Comparison of ENCODE assay signal across 1 cellular context in genomic region chr3:128590948-128591347, GRCh38.
TF ChIP-seq lines count a peak whose summit lies in the region.

No MANE protein-coding gene starts in this region.

TF ChIP-seq in HepG2, 621 proteins besides CTCF, POLR2A, EP300 and RAD21 (continued from another document and continues in another):
- TF ChIP-seq MXI1 (IDR thresholded peaks at IDR 0.05; ENCODE audit: borderline replicate concordance, low read depth, low read length), result 0 out of 3 replicates have a peak, but pooled peaks have one; percentile 10
- TF ChIP-seq PHF8 (CRISPR knock-in tag; IDR thresholded peaks at IDR 0.05), result no peak
- TF ChIP-seq SAP130 (CRISPR knock-in tag; IDR thresholded peaks at IDR 0.05; ENCODE audit: low read depth), result peak; percentile 25; the same call in 1 of the 2 replicates
- TF ChIP-seq XRCC5 (optimal IDR thresholded peaks at IDR 0.05; ENCODE audit: low read length), result peak; percentile 83
- TF ChIP-seq SOX13 (IDR thresholded peaks at IDR 0.05), result no peak
- TF ChIP-seq SOX13 (CRISPR knock-in tag; conservative IDR thresholded peaks at IDR 0.05 in 1 of 2, IDR thresholded peaks at IDR 0.05 in 1 of 2), result peak in 1 of 2 experiments; percentile 23; a peak in 1 of 4 replicates
- peak; percentile 65 for TF ChIP-seq SMC3 (IDR thresholded peaks at IDR 0.05; ENCODE audit: low read length)
- TF ChIP-seq, protein P1, sequence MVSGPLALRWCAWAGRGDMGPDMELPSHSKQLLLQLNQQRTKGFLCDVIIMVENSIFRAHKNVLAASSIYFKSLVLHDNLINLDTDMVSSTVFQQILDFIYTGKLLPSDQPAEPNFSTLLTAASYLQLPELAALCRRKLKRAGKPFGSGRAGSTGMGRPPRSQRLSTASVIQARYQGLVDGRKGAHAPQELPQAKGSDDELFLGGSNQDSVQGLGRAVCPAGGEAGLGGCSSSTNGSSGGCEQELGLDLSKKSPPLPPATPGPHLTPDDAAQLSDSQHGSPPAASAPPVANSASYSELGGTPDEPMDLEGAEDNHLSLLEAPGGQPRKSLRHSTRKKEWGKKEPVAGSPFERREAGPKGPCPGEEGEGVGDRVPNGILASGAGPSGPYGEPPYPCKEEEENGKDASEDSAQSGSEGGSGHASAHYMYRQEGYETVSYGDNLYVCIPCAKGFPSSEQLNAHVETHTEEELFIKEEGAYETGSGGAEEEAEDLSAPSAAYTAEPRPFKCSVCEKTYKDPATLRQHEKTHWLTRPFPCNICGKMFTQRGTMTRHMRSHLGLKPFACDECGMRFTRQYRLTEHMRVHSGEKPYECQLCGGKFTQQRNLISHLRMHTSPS (CRISPR knock-in tag; IDR thresholded peaks at IDR 0.05; ENCODE audit: low read depth), result 0 out of 2 replicates have a peak, but pooled peaks have one; percentile 50
- TF ChIP-seq SALL2 (CRISPR knock-in tag; IDR thresholded peaks at IDR 0.05), result no peak
- TF ChIP-seq SPEN (CRISPR knock-in tag; IDR thresholded peaks at IDR 0.05; ENCODE audit: low read depth), result peak; percentile 47; the same call in 1 of the 2 replicates
- TF ChIP-seq ZFP91 (CRISPR knock-in tag; IDR thresholded peaks at IDR 0.05; ENCODE audit: borderline replicate concordance), result peak; percentile 49; the same call in 1 of the 2 replicates
- TF ChIP-seq, protein P2, sequence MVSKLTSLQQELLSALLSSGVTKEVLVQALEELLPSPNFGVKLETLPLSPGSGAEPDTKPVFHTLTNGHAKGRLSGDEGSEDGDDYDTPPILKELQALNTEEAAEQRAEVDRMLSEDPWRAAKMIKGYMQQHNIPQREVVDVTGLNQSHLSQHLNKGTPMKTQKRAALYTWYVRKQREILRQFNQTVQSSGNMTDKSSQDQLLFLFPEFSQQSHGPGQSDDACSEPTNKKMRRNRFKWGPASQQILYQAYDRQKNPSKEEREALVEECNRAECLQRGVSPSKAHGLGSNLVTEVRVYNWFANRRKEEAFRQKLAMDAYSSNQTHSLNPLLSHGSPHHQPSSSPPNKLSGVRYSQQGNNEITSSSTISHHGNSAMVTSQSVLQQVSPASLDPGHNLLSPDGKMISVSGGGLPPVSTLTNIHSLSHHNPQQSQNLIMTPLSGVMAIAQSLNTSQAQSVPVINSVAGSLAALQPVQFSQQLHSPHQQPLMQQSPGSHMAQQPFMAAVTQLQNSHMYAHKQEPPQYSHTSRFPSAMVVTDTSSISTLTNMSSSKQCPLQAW (CRISPR knock-in tag; IDR thresholded peaks at IDR 0.05), result peak; percentile 90
- TF ChIP-seq ZNF232 (CRISPR knock-in tag; IDR thresholded peaks at IDR 0.05; ENCODE audit: borderline replicate concordance), result peak; percentile 70; the same call in 1 of the 2 replicates
- peak; percentile 61 for TF ChIP-seq TEAD3 (CRISPR knock-in tag; optimal IDR thresholded peaks at IDR 0.05; ENCODE audit: borderline replicate concordance)
- TF ChIP-seq NAIF1 (CRISPR knock-in tag; IDR thresholded peaks at IDR 0.05; ENCODE audit: borderline replicate concordance), result no peak
- no peak for TF ChIP-seq ZNF431 (CRISPR knock-in tag; IDR thresholded peaks at IDR 0.05; ENCODE audit: borderline replicate concordance, low read depth)
- TF ChIP-seq ZNF644 (CRISPR knock-in tag; IDR thresholded peaks at IDR 0.05; ENCODE audit: low read depth), result no peak
- TF ChIP-seq ZNF598 (CRISPR knock-in tag; IDR thresholded peaks at IDR 0.05; ENCODE audit: borderline replicate concordance), result no peak
- no peak for TF ChIP-seq ZNF225 (CRISPR knock-in tag; IDR thresholded peaks at IDR 0.05)
- 0 out of 2 replicates have a peak, but pooled peaks have one; percentile 28 for TF ChIP-seq BCL6 (CRISPR knock-in tag; IDR thresholded peaks at IDR 0.05)
- no peak for TF ChIP-seq ZZZ3 (CRISPR knock-in tag; IDR thresholded peaks at IDR 0.05; ENCODE audit: borderline replicate concordance)
- 0 out of 2 replicates have a peak, but pooled peaks have one; percentile 46 for TF ChIP-seq ZNF607 (CRISPR knock-in tag; IDR thresholded peaks at IDR 0.05; ENCODE audit: borderline replicate concordance)
- 0 out of 2 replicates have a peak, but pooled peaks have one; percentile 37 for TF ChIP-seq ZNF605 (CRISPR knock-in tag; IDR thresholded peaks at IDR 0.05)
- TF ChIP-seq REPIN1 (CRISPR knock-in tag; IDR thresholded peaks at IDR 0.05; ENCODE audit: borderline replicate concordance, low read depth), result peak; percentile 76; the same call in 1 of the 2 replicates
- TF ChIP-seq HNF4A (CRISPR knock-in tag; IDR thresholded peaks at IDR 0.05), result 0 out of 2 replicates have a peak, but pooled peaks have one; percentile 31
- no peak for TF ChIP-seq ZBTB14 (CRISPR knock-in tag; IDR thresholded peaks at IDR 0.05)
- no peak for TF ChIP-seq REXO4 (CRISPR knock-in tag; IDR thresholded peaks at IDR 0.05; ENCODE audit: borderline replicate concordance)
- 0 out of 2 replicates have a peak, but pooled peaks have one; percentile 15 for TF ChIP-seq PAXIP1 (CRISPR knock-in tag; conservative IDR thresholded peaks at IDR 0.05)
- 0 out of 2 replicates have a peak, but pooled peaks have one; percentile 23 for TF ChIP-seq MLX (CRISPR knock-in tag; IDR thresholded peaks at IDR 0.05)
- TF ChIP-seq ZNF317 (CRISPR knock-in tag; IDR thresholded peaks at IDR 0.05), result 0 out of 2 replicates have a peak, but pooled peaks have one; percentile 49
- TF ChIP-seq ZNF770 (CRISPR knock-in tag; IDR thresholded peaks at IDR 0.05), result peak; percentile 81
- TF ChIP-seq ZFP36L1 (CRISPR knock-in tag; IDR thresholded peaks at IDR 0.05), result no peak
- TF ChIP-seq MZF1 (CRISPR knock-in tag; IDR thresholded peaks at IDR 0.05; ENCODE audit: borderline replicate concordance), result no peak
- TF ChIP-seq SALL1 (CRISPR knock-in tag; IDR thresholded peaks at IDR 0.05), result peak; percentile 52; the same call in 1 of the 2 replicates
- TF ChIP-seq ZBTB7A (CRISPR knock-in tag; IDR thresholded peaks at IDR 0.05), result no peak
- TF ChIP-seq PPARG (CRISPR knock-in tag; conservative IDR thresholded peaks at IDR 0.05), result 0 out of 2 replicates have a peak, but pooled peaks have one; percentile 31
- TF ChIP-seq HDAC2 (CRISPR knock-in tag; IDR thresholded peaks at IDR 0.05), result peak; percentile 58; the same call in 1 of the 2 replicates
- TF ChIP-seq ZNF704 (CRISPR knock-in tag; IDR thresholded peaks at IDR 0.05; ENCODE audit: borderline replicate concordance), result no peak
- no peak for TF ChIP-seq ZBTB7B (CRISPR knock-in tag; IDR thresholded peaks at IDR 0.05)
- 0 out of 2 replicates have a peak, but pooled peaks have one; percentile 28 for TF ChIP-seq ZNF274 (CRISPR knock-in tag; IDR thresholded peaks at IDR 0.05)
- TF ChIP-seq ZNF563 (CRISPR knock-in tag; IDR thresholded peaks at IDR 0.05), result 0 out of 2 replicates have a peak, but pooled peaks have one; percentile 28
- TF ChIP-seq GFI1 (CRISPR knock-in tag; IDR thresholded peaks at IDR 0.05; ENCODE audit: borderline replicate concordance), result no peak
- TF ChIP-seq, protein P3, sequence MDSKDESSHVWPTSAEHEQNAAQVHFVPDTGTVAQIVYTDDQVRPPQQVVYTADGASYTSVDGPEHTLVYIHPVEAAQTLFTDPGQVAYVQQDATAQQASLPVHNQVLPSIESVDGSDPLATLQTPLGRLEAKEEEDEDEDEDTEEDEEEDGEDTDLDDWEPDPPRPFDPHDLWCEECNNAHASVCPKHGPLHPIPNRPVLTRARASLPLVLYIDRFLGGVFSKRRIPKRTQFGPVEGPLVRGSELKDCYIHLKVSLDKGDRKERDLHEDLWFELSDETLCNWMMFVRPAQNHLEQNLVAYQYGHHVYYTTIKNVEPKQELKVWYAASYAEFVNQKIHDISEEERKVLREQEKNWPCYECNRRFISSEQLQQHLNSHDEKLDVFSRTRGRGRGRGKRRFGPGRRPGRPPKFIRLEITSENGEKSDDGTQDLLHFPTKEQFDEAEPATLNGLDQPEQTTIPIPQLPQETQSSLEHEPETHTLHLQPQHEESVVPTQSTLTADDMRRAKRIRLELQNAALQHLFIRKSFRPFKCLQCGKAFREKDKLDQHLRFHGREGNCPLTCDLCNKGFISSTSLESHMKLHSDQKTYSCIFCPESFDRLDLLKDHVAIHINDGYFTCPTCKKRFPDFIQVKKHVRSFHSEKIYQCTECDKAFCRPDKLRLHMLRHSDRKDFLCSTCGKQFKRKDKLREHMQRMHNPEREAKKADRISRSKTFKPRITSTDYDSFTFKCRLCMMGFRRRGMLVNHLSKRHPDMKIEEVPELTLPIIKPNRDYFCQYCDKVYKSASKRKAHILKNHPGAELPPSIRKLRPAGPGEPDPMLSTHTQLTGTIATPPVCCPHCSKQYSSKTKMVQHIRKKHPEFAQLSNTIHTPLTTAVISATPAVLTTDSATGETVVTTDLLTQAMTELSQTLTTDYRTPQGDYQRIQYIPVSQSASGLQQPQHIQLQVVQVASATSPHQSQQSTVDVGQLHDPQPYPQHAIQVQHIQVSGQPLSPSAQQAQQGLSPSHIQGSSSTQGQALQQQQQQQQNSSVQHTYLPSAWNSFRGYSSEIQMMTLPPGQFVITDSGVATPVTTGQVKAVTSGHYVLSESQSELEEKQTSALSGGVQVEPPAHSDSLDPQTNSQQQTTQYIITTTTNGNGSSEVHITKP (CRISPR knock-in tag; IDR thresholded peaks at IDR 0.05; ENCODE audit: low read depth), result no peak
- TF ChIP-seq, protein P4, sequence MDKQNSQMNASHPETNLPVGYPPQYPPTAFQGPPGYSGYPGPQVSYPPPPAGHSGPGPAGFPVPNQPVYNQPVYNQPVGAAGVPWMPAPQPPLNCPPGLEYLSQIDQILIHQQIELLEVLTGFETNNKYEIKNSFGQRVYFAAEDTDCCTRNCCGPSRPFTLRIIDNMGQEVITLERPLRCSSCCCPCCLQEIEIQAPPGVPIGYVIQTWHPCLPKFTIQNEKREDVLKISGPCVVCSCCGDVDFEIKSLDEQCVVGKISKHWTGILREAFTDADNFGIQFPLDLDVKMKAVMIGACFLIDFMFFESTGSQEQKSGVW (CRISPR knock-in tag; IDR thresholded peaks at IDR 0.05; ENCODE audit: borderline replicate concordance), result no peak
